Comparison of ENCODE assay signal across 19 cellular contexts in genomic region chr9:18427691-18428090, GRCh38. TPM values are rescaled to one million over a fixed set of nuclear protein-coding genes. Genes with fewer than 3 reads are reported as not detected.
"Had no signal": no experiment of that assay in that cellular context is flagged by ENCODE, and none has a peak within 500 bp of the region (broad histone marks: within the 10 kb centered on the region; RNA-seq: fewer than 3 reads in every experiment).

No MANE protein-coding gene starts in this region.

- H3K27me3 Mint-ChIP-seq: activated B cell treated with CpG ODN at 0.5 μM for 24 hours; memory B cell; stimulated activated naive CD8-positive, alpha-beta T cell treated with anti-CD3 and anti-CD28 coated beads, Interleukin-15, amount 100 ng/mL, for 72 hours; type B pancreatic cell had no signal

- H3K4me3 ChIP-seq: left lung, ovary, right lobe of liver, suprapubic skin had no signal

- H3K27me3 ChIP-seq: left lung, ovary, right lobe of liver, suprapubic skin had no signal

- H3K27ac Mint-ChIP-seq: activated B cell treated with CpG ODN at 0.5 μM for 24 hours; activated CD8-positive, alpha-beta T cell treated with anti-CD3 and anti-CD28 coated beads, Interleukin-2, amount 10 ng/mL, durations not matched to agents 7 days and 5 days; memory B cell; naive thymus-derived CD4-positive, alpha-beta T cell; stimulated activated naive CD8-positive, alpha-beta T cell treated with anti-CD3 and anti-CD28 coated beads, Interleukin-15, amount 100 ng/mL, for 72 hours; T-cell; type B pancreatic cell had no signal

- ATAC-seq: activated CD8-positive, alpha-beta T cell treated with anti-CD3 and anti-CD28 coated beads, Interleukin-2, amount 10 ng/mL, durations not matched to agents 7 days and 5 days; left lung; naive thymus-derived CD4-positive, alpha-beta T cell; right lobe of liver; stimulated activated naive CD8-positive, alpha-beta T cell treated with anti-CD3 and anti-CD28 coated beads, Interleukin-15, amount 100 ng/mL, for 72 hours; T-cell had no signal

- H3K36me3 ChIP-seq: left lung, ovary, right lobe of liver, suprapubic skin had no signal

- H3K4me1 ChIP-seq: left lung, right lobe of liver, suprapubic skin had no signal

- DNase-seq: activated B cell treated with CpG ODN at 0.5 μM for 24 hours; activated CD4-positive, alpha-beta T cell treated with anti-CD3 and anti-CD28 coated beads for 48 hours; activated CD8-positive, alpha-beta T cell treated with anti-CD3 and anti-CD28 coated beads, Interleukin-2, amount 10 ng/mL, durations not matched to agents 7 days and 5 days; activated effector memory CD4-positive, alpha-beta T cell treated with anti-CD3 and anti-CD28 coated beads, Interleukin-2, amount 50 U/mL, for 16 hours; activated naive CD4-positive, alpha-beta T cell treated with anti-CD3 and anti-CD28 coated beads, Interleukin-2, amount 50 U/mL, for 16 hours; activated T-cell treated with anti-CD3 and anti-CD28 coated beads, Interleukin-2, amount 50 U/mL, for 48 hours; effector CD8-positive, alpha-beta T cell; foreskin melanocyte; left lung; naive thymus-derived CD4-positive, alpha-beta T cell; ovary; right lobe of liver; small intestine; stimulated activated CD4-positive, alpha-beta T cell treated with anti-CD3 and anti-CD28 coated beads, Interleukin-4, amount 100 ng/mL, for 1 hour; stimulated activated naive CD8-positive, alpha-beta T cell treated with anti-CD3 and anti-CD28 coated beads, Interleukin-15, amount 100 ng/mL, for 72 hours; T-cell had no signal

- H3K9me3 ChIP-seq: left lung, ovary, right lobe of liver, suprapubic skin had no signal

- H3K27ac ChIP-seq: left lung, ovary, right lobe of liver, suprapubic skin had no signal

- H3K9me3 Mint-ChIP-seq: activated B cell treated with CpG ODN at 0.5 μM for 24 hours; stimulated activated naive CD8-positive, alpha-beta T cell treated with anti-CD3 and anti-CD28 coated beads, Interleukin-15, amount 100 ng/mL, for 72 hours; T-cell; type B pancreatic cell had no signal

- H3K4me3 Mint-ChIP-seq: activated B cell treated with CpG ODN at 0.5 μM for 24 hours; activated CD8-positive, alpha-beta T cell treated with anti-CD3 and anti-CD28 coated beads, Interleukin-2, amount 10 ng/mL, durations not matched to agents 7 days and 5 days; memory B cell; naive thymus-derived CD4-positive, alpha-beta T cell; stimulated activated naive CD8-positive, alpha-beta T cell treated with anti-CD3 and anti-CD28 coated beads, Interleukin-15, amount 100 ng/mL, for 72 hours; T-cell; type B pancreatic cell had no signal

- H3K4me1 Mint-ChIP-seq: activated B cell treated with CpG ODN at 0.5 μM for 24 hours; memory B cell; naive thymus-derived CD4-positive, alpha-beta T cell; stimulated activated naive CD8-positive, alpha-beta T cell treated with anti-CD3 and anti-CD28 coated beads, Interleukin-15, amount 100 ng/mL, for 72 hours; T-cell had no signal

- H3K36me3 Mint-ChIP-seq: memory B cell; naive thymus-derived CD4-positive, alpha-beta T cell; T-cell; type B pancreatic cell had no signal

RNA-seq across cellular contexts. Expression of gene ADAMTSL1, which starts 46.3 kb away (rescaled TPM):
- total RNA-seq: activated B cell treated with CpG ODN at 0.5 μM for 24 hours; activated CD8-positive, alpha-beta T cell treated with anti-CD3 and anti-CD28 coated beads, Interleukin-2, amount 10 ng/mL, durations not matched to agents 7 days and 5 days; naive thymus-derived CD4-positive, alpha-beta T cell had no signal
- polyA plus RNA-seq: naive thymus-derived CD4-positive, alpha-beta T cell had no signal
